Comparison of ENCODE assay signal across 1 cellular context in the genomic region with DNA sequence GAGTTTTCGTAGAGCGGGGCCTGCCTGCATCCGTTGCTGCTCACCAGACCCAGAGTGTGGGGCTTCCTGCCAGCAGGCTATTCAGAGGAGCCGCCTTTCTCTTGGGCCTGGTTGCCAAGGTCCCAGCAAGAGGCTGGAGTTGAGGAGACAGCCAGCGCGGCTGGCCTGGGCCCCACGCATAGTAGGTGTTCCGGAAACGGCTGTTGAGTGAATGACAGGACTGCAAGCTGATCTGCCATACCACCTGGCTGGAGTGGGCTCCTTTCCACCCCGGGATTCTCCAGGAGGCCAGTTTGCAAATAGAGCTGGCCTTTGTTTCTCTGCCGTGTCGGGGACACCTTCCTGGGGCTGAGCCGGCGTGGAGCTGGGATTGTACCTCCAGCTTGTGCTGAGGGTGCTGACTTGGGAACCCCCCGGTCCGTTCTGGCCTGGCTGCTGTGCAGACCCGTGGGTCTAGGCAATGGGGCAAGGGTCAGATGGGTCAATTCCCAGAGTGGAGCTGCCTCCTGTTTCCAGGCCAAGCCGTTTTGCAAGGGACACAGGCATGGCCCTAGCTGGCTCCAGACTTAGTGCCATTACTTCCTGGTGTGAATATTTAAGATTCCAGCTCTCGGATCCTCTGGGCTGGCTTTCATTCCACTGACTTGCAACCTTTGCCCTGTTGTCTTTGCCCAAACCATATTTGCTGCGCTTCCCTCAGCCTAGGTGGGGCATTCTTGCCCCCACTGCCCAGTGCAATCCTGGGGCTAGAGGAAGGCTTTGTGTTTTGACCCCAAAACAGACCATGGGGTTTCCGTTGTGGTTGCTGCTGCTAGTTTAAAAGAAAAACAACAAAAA.
A peak's percentile ranks its signal among the peaks of the same experiment; 100 is the strongest.
TF ChIP-seq lines count a peak whose summit lies in the region.

No MANE protein-coding gene starts in this region.

TF ChIP-seq in HepG2, 621 proteins besides CTCF, POLR2A, EP300 and RAD21 (continued from another document and continues in another):
- TF ChIP-seq, protein P1, sequence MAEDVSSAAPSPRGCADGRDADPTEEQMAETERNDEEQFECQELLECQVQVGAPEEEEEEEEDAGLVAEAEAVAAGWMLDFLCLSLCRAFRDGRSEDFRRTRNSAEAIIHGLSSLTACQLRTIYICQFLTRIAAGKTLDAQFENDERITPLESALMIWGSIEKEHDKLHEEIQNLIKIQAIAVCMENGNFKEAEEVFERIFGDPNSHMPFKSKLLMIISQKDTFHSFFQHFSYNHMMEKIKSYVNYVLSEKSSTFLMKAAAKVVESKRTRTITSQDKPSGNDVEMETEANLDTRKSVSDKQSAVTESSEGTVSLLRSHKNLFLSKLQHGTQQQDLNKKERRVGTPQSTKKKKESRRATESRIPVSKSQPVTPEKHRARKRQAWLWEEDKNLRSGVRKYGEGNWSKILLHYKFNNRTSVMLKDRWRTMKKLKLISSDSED (CRISPR knock-in tag; IDR thresholded peaks at IDR 0.05) = peak; percentile 65; the same call in 1 of the 2 replicates
- peak; percentile 74; the same call in 1 of the 2 replicates for TF ChIP-seq CHD4 (IDR thresholded peaks at IDR 0.05; ENCODE audit: borderline replicate concordance, low read length)
- 0 out of 2 replicates have a peak, but pooled peaks have one; percentile 50 for TF ChIP-seq MED13 (CRISPR knock-in tag; IDR thresholded peaks at IDR 0.05)
- TF ChIP-seq ZNF761 (CRISPR knock-in tag; conservative IDR thresholded peaks at IDR 0.05) = 0 out of 2 replicates have a peak, but pooled peaks have one; percentile 45
- no peak for TF ChIP-seq PCBP2 (optimal IDR thresholded peaks at IDR 0.05; ENCODE audit: low read depth, low read length, poor library complexity, severe bottlenecking)
- peak; percentile 53; the same call in 1 of the 2 replicates for TF ChIP-seq ZKSCAN8 (CRISPR knock-in tag; IDR thresholded peaks at IDR 0.05; ENCODE audit: borderline replicate concordance)
- TF ChIP-seq, protein P2, sequence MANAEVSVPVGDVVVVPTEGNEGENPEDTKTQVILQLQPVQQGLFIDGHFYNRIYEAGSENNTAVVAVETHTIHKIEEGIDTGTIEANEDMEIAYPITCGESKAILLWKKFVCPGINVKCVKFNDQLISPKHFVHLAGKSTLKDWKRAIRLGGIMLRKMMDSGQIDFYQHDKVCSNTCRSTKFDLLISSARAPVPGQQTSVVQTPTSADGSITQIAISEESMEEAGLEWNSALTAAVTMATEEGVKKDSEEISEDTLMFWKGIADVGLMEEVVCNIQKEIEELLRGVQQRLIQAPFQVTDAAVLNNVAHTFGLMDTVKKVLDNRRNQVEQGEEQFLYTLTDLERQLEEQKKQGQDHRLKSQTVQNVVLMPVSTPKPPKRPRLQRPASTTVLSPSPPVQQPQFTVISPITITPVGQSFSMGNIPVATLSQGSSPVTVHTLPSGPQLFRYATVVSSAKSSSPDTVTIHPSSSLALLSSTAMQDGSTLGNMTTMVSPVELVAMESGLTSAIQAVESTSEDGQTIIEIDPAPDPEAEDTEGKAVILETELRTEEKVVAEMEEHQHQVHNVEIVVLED (CRISPR knock-in tag; IDR thresholded peaks at IDR 0.05; ENCODE audit: borderline replicate concordance) = peak; percentile 55; the same call in 1 of the 2 replicates
- 0 out of 2 replicates have a peak, but pooled peaks have one; percentile 32 for TF ChIP-seq ZFP37 (CRISPR knock-in tag; IDR thresholded peaks at IDR 0.05; ENCODE audit: borderline replicate concordance)
- TF ChIP-seq PPARG (CRISPR knock-in tag; conservative IDR thresholded peaks at IDR 0.05) = peak; percentile 90
- peak; percentile 24; the same call in 1 of the 2 replicates for TF ChIP-seq YEATS4 (CRISPR knock-in tag; IDR thresholded peaks at IDR 0.05; ENCODE audit: borderline replicate concordance)
- TF ChIP-seq ZNF562 (CRISPR knock-in tag; IDR thresholded peaks at IDR 0.05; ENCODE audit: borderline replicate concordance) = no peak
- TF ChIP-seq, protein P3, sequence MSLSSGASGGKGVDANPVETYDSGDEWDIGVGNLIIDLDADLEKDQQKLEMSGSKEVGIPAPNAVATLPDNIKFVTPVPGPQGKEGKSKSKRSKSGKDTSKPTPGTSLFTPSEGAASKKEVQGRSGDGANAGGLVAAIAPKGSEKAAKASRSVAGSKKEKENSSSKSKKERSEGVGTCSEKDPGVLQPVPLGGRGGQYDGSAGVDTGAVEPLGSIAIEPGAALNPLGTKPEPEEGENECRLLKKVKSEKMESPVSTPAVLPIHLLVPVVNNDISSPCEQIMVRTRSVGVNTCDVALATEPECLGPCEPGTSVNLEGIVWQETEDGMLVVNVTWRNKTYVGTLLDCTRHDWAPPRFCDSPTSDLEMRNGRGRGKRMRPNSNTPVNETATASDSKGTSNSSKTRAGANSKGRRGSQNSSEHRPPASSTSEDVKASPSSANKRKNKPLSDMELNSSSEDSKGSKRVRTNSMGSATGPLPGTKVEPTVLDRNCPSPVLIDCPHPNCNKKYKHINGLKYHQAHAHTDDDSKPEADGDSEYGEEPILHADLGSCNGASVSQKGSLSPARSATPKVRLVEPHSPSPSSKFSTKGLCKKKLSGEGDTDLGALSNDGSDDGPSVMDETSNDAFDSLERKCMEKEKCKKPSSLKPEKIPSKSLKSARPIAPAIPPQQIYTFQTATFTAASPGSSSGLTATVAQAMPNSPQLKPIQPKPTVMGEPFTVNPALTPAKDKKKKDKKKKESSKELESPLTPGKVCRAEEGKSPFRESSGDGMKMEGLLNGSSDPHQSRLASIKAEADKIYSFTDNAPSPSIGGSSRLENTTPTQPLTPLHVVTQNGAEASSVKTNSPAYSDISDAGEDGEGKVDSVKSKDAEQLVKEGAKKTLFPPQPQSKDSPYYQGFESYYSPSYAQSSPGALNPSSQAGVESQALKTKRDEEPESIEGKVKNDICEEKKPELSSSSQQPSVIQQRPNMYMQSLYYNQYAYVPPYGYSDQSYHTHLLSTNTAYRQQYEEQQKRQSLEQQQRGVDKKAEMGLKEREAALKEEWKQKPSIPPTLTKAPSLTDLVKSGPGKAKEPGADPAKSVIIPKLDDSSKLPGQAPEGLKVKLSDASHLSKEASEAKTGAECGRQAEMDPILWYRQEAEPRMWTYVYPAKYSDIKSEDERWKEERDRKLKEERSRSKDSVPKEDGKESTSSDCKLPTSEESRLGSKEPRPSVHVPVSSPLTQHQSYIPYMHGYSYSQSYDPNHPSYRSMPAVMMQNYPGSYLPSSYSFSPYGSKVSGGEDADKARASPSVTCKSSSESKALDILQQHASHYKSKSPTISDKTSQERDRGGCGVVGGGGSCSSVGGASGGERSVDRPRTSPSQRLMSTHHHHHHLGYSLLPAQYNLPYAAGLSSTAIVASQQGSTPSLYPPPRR (CRISPR knock-in tag; IDR thresholded peaks at IDR 0.05; ENCODE audit: borderline replicate concordance) = peak; percentile 35; the same call in 1 of the 2 replicates
- TF ChIP-seq FOXA1 (IDR thresholded peaks at IDR 0.05) = no peak
- peak; percentile 56; the same call in 1 of the 2 replicates for TF ChIP-seq FOXA1 (CRISPR knock-in tag; IDR thresholded peaks at IDR 0.05)
- 0 out of 2 replicates have a peak, but pooled peaks have one; percentile 32 for TF ChIP-seq SMAD3 (CRISPR knock-in tag; IDR thresholded peaks at IDR 0.05)
- 0 out of 2 replicates have a peak, but pooled peaks have one; percentile 34 for TF ChIP-seq ZNF121 (CRISPR knock-in tag; IDR thresholded peaks at IDR 0.05)
- TF ChIP-seq, protein P4, sequence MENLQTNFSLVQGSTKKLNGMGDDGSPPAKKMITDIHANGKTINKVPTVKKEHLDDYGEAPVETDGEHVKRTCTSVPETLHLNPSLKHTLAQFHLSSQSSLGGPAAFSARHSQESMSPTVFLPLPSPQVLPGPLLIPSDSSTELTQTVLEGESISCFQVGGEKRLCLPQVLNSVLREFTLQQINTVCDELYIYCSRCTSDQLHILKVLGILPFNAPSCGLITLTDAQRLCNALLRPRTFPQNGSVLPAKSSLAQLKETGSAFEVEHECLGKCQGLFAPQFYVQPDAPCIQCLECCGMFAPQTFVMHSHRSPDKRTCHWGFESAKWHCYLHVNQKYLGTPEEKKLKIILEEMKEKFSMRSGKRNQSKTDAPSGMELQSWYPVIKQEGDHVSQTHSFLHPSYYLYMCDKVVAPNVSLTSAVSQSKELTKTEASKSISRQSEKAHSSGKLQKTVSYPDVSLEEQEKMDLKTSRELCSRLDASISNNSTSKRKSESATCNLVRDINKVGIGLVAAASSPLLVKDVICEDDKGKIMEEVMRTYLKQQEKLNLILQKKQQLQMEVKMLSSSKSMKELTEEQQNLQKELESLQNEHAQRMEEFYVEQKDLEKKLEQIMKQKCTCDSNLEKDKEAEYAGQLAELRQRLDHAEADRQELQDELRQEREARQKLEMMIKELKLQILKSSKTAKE (CRISPR knock-in tag; IDR thresholded peaks at IDR 0.05; ENCODE audit: borderline replicate concordance) = 0 out of 2 replicates have a peak, but pooled peaks have one; percentile 17
- peak; percentile 39; the same call in 1 of the 2 replicates for TF ChIP-seq ERF (CRISPR knock-in tag; IDR thresholded peaks at IDR 0.05)
- peak; percentile 49; the same call in 1 of the 2 replicates for TF ChIP-seq PITX1 (CRISPR knock-in tag; IDR thresholded peaks at IDR 0.05)
- TF ChIP-seq, protein P5, sequence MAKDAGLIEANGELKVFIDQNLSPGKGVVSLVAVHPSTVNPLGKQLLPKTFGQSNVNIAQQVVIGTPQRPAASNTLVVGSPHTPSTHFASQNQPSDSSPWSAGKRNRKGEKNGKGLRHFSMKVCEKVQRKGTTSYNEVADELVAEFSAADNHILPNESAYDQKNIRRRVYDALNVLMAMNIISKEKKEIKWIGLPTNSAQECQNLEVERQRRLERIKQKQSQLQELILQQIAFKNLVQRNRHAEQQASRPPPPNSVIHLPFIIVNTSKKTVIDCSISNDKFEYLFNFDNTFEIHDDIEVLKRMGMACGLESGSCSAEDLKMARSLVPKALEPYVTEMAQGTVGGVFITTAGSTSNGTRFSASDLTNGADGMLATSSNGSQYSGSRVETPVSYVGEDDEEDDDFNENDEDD (CRISPR knock-in tag; IDR thresholded peaks at IDR 0.05; ENCODE audit: borderline replicate concordance) = peak; percentile 57; the same call in 1 of the 2 replicates
- TF ChIP-seq, protein P6, sequence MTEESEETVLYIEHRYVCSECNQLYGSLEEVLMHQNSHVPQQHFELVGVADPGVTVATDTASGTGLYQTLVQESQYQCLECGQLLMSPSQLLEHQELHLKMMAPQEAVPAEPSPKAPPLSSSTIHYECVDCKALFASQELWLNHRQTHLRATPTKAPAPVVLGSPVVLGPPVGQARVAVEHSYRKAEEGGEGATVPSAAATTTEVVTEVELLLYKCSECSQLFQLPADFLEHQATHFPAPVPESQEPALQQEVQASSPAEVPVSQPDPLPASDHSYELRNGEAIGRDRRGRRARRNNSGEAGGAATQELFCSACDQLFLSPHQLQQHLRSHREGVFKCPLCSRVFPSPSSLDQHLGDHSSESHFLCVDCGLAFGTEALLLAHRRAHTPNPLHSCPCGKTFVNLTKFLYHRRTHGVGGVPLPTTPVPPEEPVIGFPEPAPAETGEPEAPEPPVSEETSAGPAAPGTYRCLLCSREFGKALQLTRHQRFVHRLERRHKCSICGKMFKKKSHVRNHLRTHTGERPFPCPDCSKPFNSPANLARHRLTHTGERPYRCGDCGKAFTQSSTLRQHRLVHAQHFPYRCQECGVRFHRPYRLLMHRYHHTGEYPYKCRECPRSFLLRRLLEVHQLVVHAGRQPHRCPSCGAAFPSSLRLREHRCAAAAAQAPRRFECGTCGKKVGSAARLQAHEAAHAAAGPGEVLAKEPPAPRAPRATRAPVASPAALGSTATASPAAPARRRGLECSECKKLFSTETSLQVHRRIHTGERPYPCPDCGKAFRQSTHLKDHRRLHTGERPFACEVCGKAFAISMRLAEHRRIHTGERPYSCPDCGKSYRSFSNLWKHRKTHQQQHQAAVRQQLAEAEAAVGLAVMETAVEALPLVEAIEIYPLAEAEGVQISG (CRISPR knock-in tag; IDR thresholded peaks at IDR 0.05) = 0 out of 2 replicates have a peak, but pooled peaks have one; percentile 27
- peak; percentile 58 for TF ChIP-seq AGO2 (optimal IDR thresholded peaks at IDR 0.05; ENCODE audit: low read depth, low read length)
- TF ChIP-seq MEIS2 (CRISPR knock-in tag; IDR thresholded peaks at IDR 0.05) = 0 out of 2 replicates have a peak, but pooled peaks have one; percentile 21
- TF ChIP-seq, protein P7, sequence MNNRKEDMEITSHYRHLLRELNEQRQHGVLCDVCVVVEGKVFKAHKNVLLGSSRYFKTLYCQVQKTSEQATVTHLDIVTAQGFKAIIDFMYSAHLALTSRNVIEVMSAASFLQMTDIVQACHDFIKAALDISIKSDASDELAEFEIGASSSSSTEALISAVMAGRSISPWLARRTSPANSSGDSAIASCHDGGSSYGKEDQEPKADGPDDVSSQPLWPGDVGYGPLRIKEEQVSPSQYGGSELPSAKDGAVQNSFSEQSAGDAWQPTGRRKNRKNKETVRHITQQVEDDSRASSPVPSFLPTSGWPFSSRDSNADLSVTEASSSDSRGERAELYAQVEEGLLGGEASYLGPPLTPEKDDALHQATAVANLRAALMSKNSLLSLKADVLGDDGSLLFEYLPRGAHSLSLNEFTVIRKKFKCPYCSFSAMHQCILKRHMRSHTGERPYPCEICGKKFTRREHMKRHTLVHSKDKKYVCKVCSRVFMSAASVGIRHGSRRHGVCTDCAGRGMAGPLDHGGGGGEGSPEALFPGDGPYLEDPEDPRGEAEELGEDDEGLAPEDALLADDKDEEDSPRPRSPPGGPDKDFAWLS (CRISPR knock-in tag; IDR thresholded peaks at IDR 0.05; ENCODE audit: borderline replicate concordance) = peak; percentile 96
- 0 out of 2 replicates have a peak, but pooled peaks have one; percentile 41 for TF ChIP-seq SMAD1 (CRISPR knock-in tag; IDR thresholded peaks at IDR 0.05; ENCODE audit: borderline replicate concordance, low read depth)
- peak; percentile 83; the same call in 1 of the 2 replicates for TF ChIP-seq ZNF430 (CRISPR knock-in tag; IDR thresholded peaks at IDR 0.05)
- TF ChIP-seq, protein P8, sequence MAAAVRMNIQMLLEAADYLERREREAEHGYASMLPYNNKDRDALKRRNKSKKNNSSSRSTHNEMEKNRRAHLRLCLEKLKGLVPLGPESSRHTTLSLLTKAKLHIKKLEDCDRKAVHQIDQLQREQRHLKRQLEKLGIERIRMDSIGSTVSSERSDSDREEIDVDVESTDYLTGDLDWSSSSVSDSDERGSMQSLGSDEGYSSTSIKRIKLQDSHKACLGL (CRISPR knock-in tag; IDR thresholded peaks at IDR 0.05) = peak; percentile 35; the same call in 1 of the 2 replicates
- peak; percentile 66; the same call in 1 of the 2 replicates for TF ChIP-seq CEBPB (IDR thresholded peaks at IDR 0.05; ENCODE audit: borderline replicate concordance, low read depth, low read length)
- 0 out of 2 replicates have a peak, but pooled peaks have one; percentile 9 for TF ChIP-seq ZNF772 (CRISPR knock-in tag; IDR thresholded peaks at IDR 0.05)
- TF ChIP-seq NR2F6 (IDR thresholded peaks at IDR 0.05) = peak; percentile 77
- peak; percentile 91 for TF ChIP-seq NR2F6 (CRISPR knock-in tag; IDR thresholded peaks at IDR 0.05)
- peak; percentile 63; the same call in 1 of the 2 replicates for TF ChIP-seq ZNF292 (CRISPR knock-in tag; IDR thresholded peaks at IDR 0.05; ENCODE audit: borderline replicate concordance, low read depth)
- peak; percentile 59 for TF ChIP-seq BORCS8-MEF2B (CRISPR knock-in tag; IDR thresholded peaks at IDR 0.05)
